ENCODE assay signal across 16 cellular contexts in the genomic region with DNA sequence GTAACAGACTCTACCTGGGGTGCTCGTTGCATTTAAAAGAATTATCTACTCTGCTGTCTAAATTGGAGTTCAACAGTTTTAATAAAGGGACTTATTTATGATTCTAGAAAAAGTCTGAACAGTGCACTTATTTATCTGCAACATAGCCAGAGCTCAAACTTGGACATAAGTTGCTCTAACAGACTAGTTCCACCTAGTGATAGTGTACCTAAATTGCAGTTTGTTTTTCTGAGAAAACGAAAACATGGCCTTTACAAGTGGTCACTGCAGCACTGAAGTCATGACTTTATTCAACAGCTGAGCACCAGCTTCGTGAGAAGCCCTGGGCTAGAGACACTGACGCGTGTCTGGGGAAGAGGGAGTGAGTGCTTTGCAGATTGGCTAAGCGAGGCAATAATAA.
DNase-seq lines count a peak whose midpoint lies in the region; ATAC-seq, FAIRE-seq and TF ChIP-seq lines count a peak whose summit lies in the region.
"Had no signal": no experiment of that assay in that cellular context is flagged by ENCODE, and none has a peak within 500 bp of the region (broad histone marks: within the 10 kb centered on the region; RNA-seq: fewer than 3 reads in every experiment).

No MANE protein-coding gene starts in this region.

- CTCF ChIA-PET in endothelial cell of umbilical vein (lab: Charles Lee) = no interaction called here

- 13 to 18% methylated on average over 6 of the region's 6 CpGs for WGBS in pancreas, 2 donors

- no peaks in the 10 kb centered on the region for H3K9me1 ChIP-seq in endothelial cell of umbilical vein (replicated peaks; ENCODE audit: control insufficient read depth, extremely low read depth, insufficient read depth, low read length)

- POLR2A ChIA-PET in endothelial cell of umbilical vein (lab: Charles Lee) = no interaction called here

- ATAC-seq in pancreas = peak; percentile 50 to 87 (median 73)
- ATAC-seq: activated CD4-positive, alpha-beta T cell treated with anti-CD3 and anti-CD28 coated beads for 36 hours; stimulated activated naive CD8-positive, alpha-beta T cell treated with anti-CD3 and anti-CD28 coated beads, Interleukin-15, Interleukin-2, amounts not matched to agents 100 U/mL and 50 U/mL, for 24 hours had no signal

- dilution Hi-C loops in endothelial cell of umbilical vein (cut with MboI; ENCODE audit: extremely low pct_ligation_motif_present, low sequenced_read_pairs) = no loop called here

- no peaks in the 10 kb centered on the region for H3K79me2 ChIP-seq in endothelial cell of umbilical vein (ENCODE audit: control insufficient read depth, insufficient read depth, low read length)

- in situ Hi-C loops in GM13977 (cut with MboI; ENCODE audit: low pct_unique_long_range_greater_than_20kb, low sequenced_read_pairs, unreplicated experiment) = no loop called here

- TF ChIP-seq POLR2A in endothelial cell of umbilical vein (IDR thresholded peaks at IDR 0.05; ENCODE audit: low read depth, low read length) = no peak

- no peaks in the 10 kb centered on the region for H3K27me3 ChIP-seq in endothelial cell of umbilical vein (ENCODE audit: control insufficient read depth in 2 of 2, insufficient read depth in 2 of 2, low read length in 2 of 2)
- H3K27me3 ChIP-seq in pancreas = peaks cover 0 to 13% (median 1%) of the 10 kb centered on the region in 4 donors

- FAIRE-seq in endothelial cell of umbilical vein (lab: Jason Lieb, UNC) (no peak), pancreas (lab: Jason Lieb, UNC) (no peak)

- no peak overlapping the region for H3K9ac ChIP-seq in endothelial cell of umbilical vein (replicated peaks; ENCODE audit: extremely low read depth, insufficient read depth, low read length)

- no peaks in the 10 kb centered on the region for H3K36me3 ChIP-seq in endothelial cell of umbilical vein (ENCODE audit: control insufficient read depth in 2 of 2, extremely low read depth in 1 of 2, insufficient read depth in 2 of 2, low read length in 2 of 2)
- H3K36me3 ChIP-seq in pancreas = no peaks in the 10 kb centered on the region

- no peak overlapping the region for H3K4me2 ChIP-seq in endothelial cell of umbilical vein (ENCODE audit: insufficient read depth, low read length)

- intact Hi-C loops in endothelial cell of umbilical vein (cut with micrococcal nuclease) (no loop called here), pancreas (cut with DNase I) (no loop called here)

- no peaks in the 10 kb centered on the region for H3K9me3 ChIP-seq in endothelial cell of umbilical vein (replicated peaks; ENCODE audit: control insufficient read depth, insufficient read depth, low read length)
- no peaks in the 10 kb centered on the region for H3K9me3 ChIP-seq in pancreas

- H3K4me3 ChIP-seq in endothelial cell of umbilical vein (replicated peaks in 1 of 3; ENCODE audit: insufficient read depth in 1 of 3, low read depth in 1 of 3, low read length in 3 of 3) = no peak overlapping the region
- no peak overlapping the region for H3K4me3 ChIP-seq in pancreas

- no peak overlapping the region for H2AFZ ChIP-seq in endothelial cell of umbilical vein (ENCODE audit: low read depth, low read length)

- DNase-seq in GM13977 (ENCODE audit: low spot score) (no peak), NAMALWA (ENCODE audit: low spot score) (peak; percentile 1), endothelial cell of umbilical vein (ENCODE audit: low read depth, low spot score) (peak; percentile 0), pancreas (no peak), HK-2 (ENCODE audit: unreplicated experiment) (no peak), NCI-H2196 (lab: John Stamatoyannopoulos, UW; ENCODE audit: unreplicated experiment) (no peak), AML-193 (lab: John Stamatoyannopoulos, UW) (no peak)
- DNase-seq: activated CD4-positive, alpha-beta T cell treated with anti-CD3 and anti-CD28 coated beads for 36 hours; activated gamma-delta T cell treated with Interleukin-2 at 50 U/mL for 16 hours; EL; head of caudate nucleus; naive B cell; NCI-H1930; SHP77 treated with DMSO at 0.1 percent for 48 hours; stimulated activated naive CD8-positive, alpha-beta T cell treated with anti-CD3 and anti-CD28 coated beads, Interleukin-15, Interleukin-2, amounts not matched to agents 100 U/mL and 50 U/mL, for 24 hours had no signal

- no TSS peak for BruUV-seq in endothelial cell of umbilical vein (replicated peaks; lab: Mats Ljungman, UMichigan)

- H4K20me1 ChIP-seq in endothelial cell of umbilical vein (replicated peaks; ENCODE audit: control insufficient read depth, extremely low read depth, insufficient read depth, low read length) = no peaks in the 10 kb centered on the region

- peak; percentile 13 for TF ChIP-seq CTCF in GM13977 (IDR thresholded peaks at IDR 0.05; ENCODE audit: extremely low read depth, insufficient read depth, missing control alignments)
- TF ChIP-seq CTCF in endothelial cell of umbilical vein (IDR thresholded peaks at IDR 0.05; ENCODE audit: extremely low read depth in 1 of 2, insufficient read depth in 1 of 2, low read depth in 1 of 2, low read length in 2 of 2) = no peak
- peak in 1 of 4 donors; percentile 16 for TF ChIP-seq CTCF in pancreas (IDR thresholded peaks at IDR 0.05)

- H3K4me1 ChIP-seq in endothelial cell of umbilical vein (ENCODE audit: control insufficient read depth, extremely low read depth, insufficient read depth, low read length) = no peaks in the 10 kb centered on the region
- no peaks in the 10 kb centered on the region for H3K4me1 ChIP-seq in pancreas

- H3K27ac ChIP-seq in endothelial cell of umbilical vein (ENCODE audit: insufficient read depth, low read depth, low read length) (no peak overlapping the region), pancreas (no peak overlapping the region)
- H3K27ac ChIP-seq: HL-60 had no signal

TF ChIP-seq in endothelial cell of umbilical vein, 7 proteins besides CTCF, POLR2A, EP300 and RAD21:
- no peak for TF ChIP-seq JUN (IDR thresholded peaks at IDR 0.05; ENCODE audit: borderline replicate concordance, insufficient read depth, insufficient read length, low read depth)
- no peak for TF ChIP-seq MYC (IDR thresholded peaks at IDR 0.05; ENCODE audit: low read depth, low read length)
- TF ChIP-seq EZH2 (IDR thresholded peaks at IDR 0.05; ENCODE audit: borderline replicate concordance, low read depth, low read length, severe bottlenecking) = no peak
- TF ChIP-seq, protein P1, sequence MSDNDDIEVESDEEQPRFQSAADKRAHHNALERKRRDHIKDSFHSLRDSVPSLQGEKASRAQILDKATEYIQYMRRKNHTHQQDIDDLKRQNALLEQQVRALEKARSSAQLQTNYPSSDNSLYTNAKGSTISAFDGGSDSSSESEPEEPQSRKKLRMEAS (IDR thresholded peaks at IDR 0.05; ENCODE audit: insufficient read depth, insufficient read length) = no peak
- no peak for TF ChIP-seq POLR2AphosphoS5 (IDR thresholded peaks at IDR 0.05; ENCODE audit: insufficient read depth, low read depth, low read length)
- TF ChIP-seq GATA2 (IDR thresholded peaks at IDR 0.05; ENCODE audit: insufficient read depth, insufficient read length, low read depth, low read length) = no peak
- TF ChIP-seq FOS (IDR thresholded peaks at IDR 0.05; ENCODE audit: borderline replicate concordance, insufficient read depth, low read length) = no peak

Comparison
In these comparisons a context has a peak if more than half of its experiments do, and no peak if none do; other contexts are left out.
1. DNase-seq: peak in NAMALWA (single experiment) and endothelial cell of umbilical vein (single experiment); none in GM13977 (single experiment), pancreas (0 of 6), HK-2 (single experiment), NCI-H2196 (single experiment) and AML-193 (0 of 2).